ENCODE assay signal across 15 cellular contexts in genomic region chr20:10216146-10216741, GRCh38. TPM values are rescaled to one million over a fixed set of nuclear protein-coding genes. Genes with fewer than 3 reads are reported as not detected.
DNase-seq lines count a peak whose midpoint lies in the region; ATAC-seq and TF ChIP-seq lines count a peak whose summit lies in the region.
"Had no signal": no experiment of that assay in that cellular context is flagged by ENCODE, and none has a peak within 500 bp of the region (broad histone marks: within the 10 kb centered on the region; RNA-seq: fewer than 3 reads in every experiment).

No MANE protein-coding gene starts in this region.

- peaks cover 14 to 77% of the 10 kb centered on the region in 2 donors for H3K27me3 ChIP-seq in left lung
- peaks cover 23% of the 10 kb centered on the region for H3K27me3 ChIP-seq in adrenal gland
- H3K27me3 ChIP-seq in effector memory CD4-positive, alpha-beta T cell (replicated peaks; ENCODE audit: control insufficient read depth, insufficient read depth, low read length, poor library complexity, severe bottlenecking) = peaks cover 17% of the 10 kb centered on the region

- H3K27ac ChIP-seq in left lung (no peak overlapping the region), adrenal gland (peak overlapping the region in 1 of 5 donors; percentile 85)
- H3K27ac ChIP-seq in effector memory CD4-positive, alpha-beta T cell (ENCODE audit: insufficient read depth, low read length, poor library complexity, severe bottlenecking) = no peak overlapping the region

- no peaks in the 10 kb centered on the region for H3K36me3 ChIP-seq in left lung
- no peaks in the 10 kb centered on the region for H3K36me3 ChIP-seq in adrenal gland (replicated peaks in 1 of 2)
- H3K36me3 ChIP-seq in effector memory CD4-positive, alpha-beta T cell (ENCODE audit: control insufficient read depth, insufficient read depth, low read length) = no peaks in the 10 kb centered on the region
- H3K36me3 ChIP-seq: stomach had no signal

- H3K9me3 ChIP-seq in left lung = no peaks in the 10 kb centered on the region
- no peaks in the 10 kb centered on the region for H3K9me3 ChIP-seq in adrenal gland (replicated peaks in 1 of 3)
- H3K9me3 ChIP-seq in effector memory CD4-positive, alpha-beta T cell (ENCODE audit: control insufficient read depth, low read length) = no peaks in the 10 kb centered on the region
- H3K9me3 ChIP-seq: stomach had no signal

- no peak for TF ChIP-seq POLR2A in adrenal gland (IDR thresholded peaks at IDR 0.05)

- no peak for ATAC-seq in left lung
- ATAC-seq: activated T-cell treated with anti-CD3 and anti-CD28 coated beads, Interleukin-2, amount 50 U/mL, for 4 hours; left ventricle myocardium superior had no signal

- TF ChIP-seq CTCF in fibroblast of villous mesenchyme (IDR thresholded peaks at IDR 0.05; ENCODE audit: insufficient read depth, low read depth, low read length) (no peak), left lung (IDR thresholded peaks at IDR 0.05) (no peak), adrenal gland (IDR thresholded peaks at IDR 0.05) (no peak)

- DNase-seq in DMS79 treated with DMSO at 0.1 percent for 48 hours (lab: John Stamatoyannopoulos, UW) (peak; percentile 12), DMS79 (lab: John Stamatoyannopoulos, UW) (no peak), RPMI7951 (ENCODE audit: low read depth) (peak; percentile 84), fibroblast of villous mesenchyme (ENCODE audit: low read depth) (peak; percentile 67), skeletal muscle cell (ENCODE audit: low read depth) (peak; percentile 1), left lung (no peak), adrenal gland (no peak)
- no peak for DNase-seq in effector memory CD4-positive, alpha-beta T cell
- DNase-seq: 8988T; activated T-cell treated with anti-CD3 and anti-CD28 coated beads, Interleukin-2, amount 50 U/mL, for 4 hours; left ventricle myocardium superior; NCI-H226; Right ventricle myocardium superior; stimulated activated CD4-positive, alpha-beta T cell treated with anti-CD3 and anti-CD28 coated beads, Interleukin-4, amount 100 ng/mL, for 24 hours; stomach had no signal

- no peak overlapping the region for H3K4me3 ChIP-seq in fibroblast of villous mesenchyme (ENCODE audit: low read depth, low read length)
- no peak overlapping the region for H3K4me3 ChIP-seq in skeletal muscle cell (ENCODE audit: low read depth, low read length)
- no peak overlapping the region for H3K4me3 ChIP-seq in left lung
- no peak overlapping the region for H3K4me3 ChIP-seq in adrenal gland
- H3K4me3 ChIP-seq in effector memory CD4-positive, alpha-beta T cell (ENCODE audit: insufficient read depth, low read depth, low read length, poor library complexity, severe bottlenecking) = no peak overlapping the region

- WGBS in adrenal gland, 4 donors = 38 to 54% (median 46%) methylated on average over 3 of the region's 3 CpGs

- H3K4me1 ChIP-seq in left lung (peaks cover 2 to 15% of the 10 kb centered on the region in 2 donors), adrenal gland (replicated peaks in 1 of 2) (no peaks in the 10 kb centered on the region)
- peaks cover 4% of the 10 kb centered on the region for H3K4me1 ChIP-seq in effector memory CD4-positive, alpha-beta T cell (ENCODE audit: control insufficient read depth, insufficient read depth, low read length, poor library complexity, severe bottlenecking)

- intact Hi-C loops in left lung (cut with DNase I) (no loop called here), adrenal gland (cut with DNase I) (no loop called here)

RNA-seq across cellular contexts. Expression of gene SNAP25, which starts 2.4 kb away (rescaled TPM):
- 31.3 and 42.7 TPM in 2 replicates for total RNA-seq in RPMI7951 (2014; rRNA removed; shearing (Covaris generic))
- total RNA-seq in fibroblast of villous mesenchyme = 2.9 and 8.6 TPM in 2 replicates
- total RNA-seq in left lung = 1 to 10 TPM; 1.5 to 3.7 TPM
- total RNA-seq in adrenal gland = 10 to 100 TPM in 3 of 8 donors, 1 to 10 TPM in 4, not detected in 1; 1.0 to 21.6 (median 4.8) TPM
- 10 to 100 TPM in 2 of 3 donors, 1 to 10 TPM in 1; 9.3 to 35.9 (median 26.1) TPM for polyA plus RNA-seq in adrenal gland
- total RNA-seq: Right ventricle myocardium superior had no signal

Comparison
In these comparisons a context has a peak if more than half of its experiments do, and no peak if none do; other contexts are left out.
1. DNase-seq: peak in DMS79 treated with DMSO at 0.1 percent for 48 hours (single experiment), RPMI7951 (single experiment), fibroblast of villous mesenchyme (single experiment) and skeletal muscle cell (single experiment); none in DMS79 (single experiment), left lung (0 of 2), adrenal gland (0 of 7) and effector memory CD4-positive, alpha-beta T cell (0 of 3).